1 cellular context compared by ENCODE assay signal in genomic region chr3:38222032-38222634, GRCh38.
TF ChIP-seq lines count a peak whose summit lies in the region.

No MANE protein-coding gene starts in this region.

TF ChIP-seq in K562, 482 proteins besides CTCF, POLR2A, EP300 and RAD21 (continued from another document):
- no peak for TF ChIP-seq PCBP1 (IDR thresholded peaks at IDR 0.05; ENCODE audit: low read depth, low read length, poor library complexity, severe bottlenecking)
- no peak for TF ChIP-seq LARP7 (IDR thresholded peaks at IDR 0.05)
- TF ChIP-seq STAT5B (CRISPR knock-in tag; IDR thresholded peaks at IDR 0.05): no peak
- TF ChIP-seq ZNF76 (CRISPR knock-in tag; IDR thresholded peaks at IDR 0.05; ENCODE audit: borderline replicate concordance): no peak
- TF ChIP-seq NR2C1 (IDR thresholded peaks at IDR 0.05): no peak
- TF ChIP-seq NR2C1 (tag; IDR thresholded peaks at IDR 0.05): 0 out of 2 replicates have a peak, but pooled peaks have one; percentile 9
- no peak for TF ChIP-seq MAFF (IDR thresholded peaks at IDR 0.05; ENCODE audit: low read length)
- no peak for TF ChIP-seq ZSCAN29 (IDR thresholded peaks at IDR 0.05)
- no peak for TF ChIP-seq KAT7 (CRISPR knock-in tag; IDR thresholded peaks at IDR 0.05; ENCODE audit: borderline replicate concordance)
- TF ChIP-seq NFYB (IDR thresholded peaks at IDR 0.05; ENCODE audit: extremely low read depth, insufficient read length): no peak
- no peak for TF ChIP-seq PHB2 (IDR thresholded peaks at IDR 0.05; ENCODE audit: low read depth)
- no peak for TF ChIP-seq WHSC1 (IDR thresholded peaks at IDR 0.05; ENCODE audit: low read length)
- no peak for TF ChIP-seq MLX (CRISPR knock-in tag; conservative IDR thresholded peaks at IDR 0.05)
- TF ChIP-seq CREB1 (IDR thresholded peaks at IDR 0.05): peak; percentile 47; the same call in 1 of the 2 replicates
- no peak for TF ChIP-seq CREB1 (CRISPR knock-in tag; IDR thresholded peaks at IDR 0.05)
- no peak for TF ChIP-seq SAFB (IDR thresholded peaks at IDR 0.05; ENCODE audit: borderline replicate concordance, low read depth, low read length)
- no peak for TF ChIP-seq PTTG1 (tag; IDR thresholded peaks at IDR 0.05; ENCODE audit: low read depth)
- no peak for TF ChIP-seq CBX1 (IDR thresholded peaks at IDR 0.05; ENCODE audit: low read depth)
- peak; percentile 77 for TF ChIP-seq CTBP1 (IDR thresholded peaks at IDR 0.05; ENCODE audit: borderline replicate concordance)
- TF ChIP-seq ZNF134 (CRISPR knock-in tag; conservative IDR thresholded peaks at IDR 0.05): no peak
- no peak for TF ChIP-seq TCF7L2 (IDR thresholded peaks at IDR 0.05; ENCODE audit: low read depth, low read length)
- peak; percentile 46 for TF ChIP-seq CXXC5 (CRISPR knock-in tag; IDR thresholded peaks at IDR 0.05)
- TF ChIP-seq TEAD4 (IDR thresholded peaks at IDR 0.05; ENCODE audit: low read length): peak; percentile 89
- no peak for TF ChIP-seq TEAD4 (CRISPR knock-in tag; IDR thresholded peaks at IDR 0.05; ENCODE audit: borderline replicate concordance)
- TF ChIP-seq EGR1 (conservative IDR thresholded peaks at IDR 0.05): no peak
- no peak for TF ChIP-seq CLOCK (CRISPR knock-in tag; IDR thresholded peaks at IDR 0.05; ENCODE audit: borderline replicate concordance)
- TF ChIP-seq LCOR (CRISPR knock-in tag; IDR thresholded peaks at IDR 0.05): peak; percentile 27; the same call in 1 of the 2 replicates
- TF ChIP-seq RB1 (IDR thresholded peaks at IDR 0.05; ENCODE audit: low read depth): 0 out of 2 replicates have a peak, but pooled peaks have one; percentile 26
- TF ChIP-seq ZBTB1 (CRISPR knock-in tag; IDR thresholded peaks at IDR 0.05; ENCODE audit: borderline replicate concordance, low read depth): no peak
- TF ChIP-seq GATA2 (CRISPR knock-in tag; IDR thresholded peaks at IDR 0.05): 0 out of 2 replicates have a peak, but pooled peaks have one; percentile 19
- no peak for TF ChIP-seq THRA (IDR thresholded peaks at IDR 0.05)
- no peak for TF ChIP-seq ZNF143 (CRISPR knock-in tag; IDR thresholded peaks at IDR 0.05)
- no peak for TF ChIP-seq PPARD (CRISPR knock-in tag; IDR thresholded peaks at IDR 0.05)
- no peak for TF ChIP-seq PHF8 (IDR thresholded peaks at IDR 0.05; ENCODE audit: borderline replicate concordance, low read length)
- no peak for TF ChIP-seq ZNF280B (CRISPR knock-in tag; IDR thresholded peaks at IDR 0.05)
- no peak for TF ChIP-seq TAF7 (tag; IDR thresholded peaks at IDR 0.05)
- no peak for TF ChIP-seq NKRF (IDR thresholded peaks at IDR 0.05; ENCODE audit: borderline replicate concordance)
- no peak for TF ChIP-seq RHOXF2B (CRISPR knock-in tag; conservative IDR thresholded peaks at IDR 0.05)
- no peak for TF ChIP-seq MAX (CRISPR knock-in tag; IDR thresholded peaks at IDR 0.05)
- TF ChIP-seq ZNF780A (CRISPR knock-in tag; IDR thresholded peaks at IDR 0.05): no peak
- no peak for TF ChIP-seq RBM34 (IDR thresholded peaks at IDR 0.05; ENCODE audit: borderline replicate concordance, insufficient read depth, low read length)
- peak; percentile 58; the same call in 1 of the 2 replicates for TF ChIP-seq NFIC (IDR thresholded peaks at IDR 0.05)
- no peak for TF ChIP-seq ZNF79 (CRISPR knock-in tag; IDR thresholded peaks at IDR 0.05; ENCODE audit: low read depth)
- TF ChIP-seq DPF2 (IDR thresholded peaks at IDR 0.05): peak; percentile 82
- no peak for TF ChIP-seq ZFP30 (CRISPR knock-in tag; IDR thresholded peaks at IDR 0.05; ENCODE audit: borderline replicate concordance)
- TF ChIP-seq SPI1 (IDR thresholded peaks at IDR 0.05; ENCODE audit: borderline replicate concordance, low read depth, low read length): 0 out of 2 replicates have a peak, but pooled peaks have one; percentile 11
- TF ChIP-seq SIN3B (IDR thresholded peaks at IDR 0.05; ENCODE audit: low read depth): no peak
- TF ChIP-seq ZNF121 (CRISPR knock-in tag; conservative IDR thresholded peaks at IDR 0.05): no peak
- TF ChIP-seq SMARCE1 (IDR thresholded peaks at IDR 0.05): peak; percentile 17; the same call in 1 of the 2 replicates
- TF ChIP-seq ZBTB12 (CRISPR knock-in tag; IDR thresholded peaks at IDR 0.05): no peak
- peak; percentile 67; the same call in 1 of the 2 replicates for TF ChIP-seq TSHZ1 (CRISPR knock-in tag; IDR thresholded peaks at IDR 0.05)
- TF ChIP-seq STAT6 (CRISPR knock-in tag; IDR thresholded peaks at IDR 0.05): no peak
- TF ChIP-seq GABPB2 (CRISPR knock-in tag; conservative IDR thresholded peaks at IDR 0.05): no peak
- no peak for TF ChIP-seq ERF (CRISPR knock-in tag; IDR thresholded peaks at IDR 0.05)
- TF ChIP-seq ZFP36 (IDR thresholded peaks at IDR 0.05; ENCODE audit: low read depth, low read length, partially characterized antibody): no peak
- no peak for TF ChIP-seq RUNX1 (IDR thresholded peaks at IDR 0.05; ENCODE audit: low read depth)
- TF ChIP-seq HIVEP1 (CRISPR knock-in tag; IDR thresholded peaks at IDR 0.05): no peak
